23 cellular contexts compared by ENCODE assay signal in genomic region chr7:93931655-93932054, GRCh38. TPM values are rescaled to one million over a fixed set of nuclear protein-coding genes. Genes with fewer than 3 reads are reported as not detected.
"Had no signal": no experiment of that assay in that cellular context is flagged by ENCODE, and none has a peak within 500 bp of the region (broad histone marks: within the 10 kb centered on the region; RNA-seq: fewer than 3 reads in every experiment).

No MANE protein-coding gene starts in this region.

- H3K9ac ChIP-seq: SK-N-SH had no signal

- H3K36me3 ChIP-seq: MG63 had no signal

- ATAC-seq: T-cell had no signal

- H3K9me3 ChIP-seq: MG63, SK-N-SH had no signal

- H3K4me2 ChIP-seq: SK-N-SH had no signal

- H3K27ac ChIP-seq: RWPE1 had no signal

- DNase-seq: Karpas-422, KG1, MG63, NCI-H1092, NCI-H1105 treated with DMSO at 0.1 percent for 48 hours, NCI-H1417 treated with DMSO at 0.1 percent for 48 hours, NCI-H146, NCI-H1694 treated with DMSO at 0.1 percent for 48 hours, NCI-H1930, NCI-H2081 treated with DMSO at 0.1 percent for 48 hours, NCI-H2171, NCI-H226, NCI-H446, NCI-H510A, NCI-H524 treated with DMSO at 0.1 percent for 48 hours, NCI-H774, SHP77, SK-N-SH, SW 1271, T-cell had no signal

- H3K27me3 ChIP-seq: MG63 had no signal

- H3K4me3 ChIP-seq: MG63 had no signal

RNA-seq across cellular contexts. Expression of gene GNGT1, which starts 25.3 kb away (rescaled TPM):
- total RNA-seq: HT1080, SK-MEL-5, T-cell had no signal

RNA-seq across cellular contexts. Expression of gene TFPI2, which starts 41.1 kb away (rescaled TPM):
- total RNA-seq: HT1080 had no signal
